In genomic region chr15:80404057-80404718, GRCh38 we compare ENCODE assay signal across 8 cellular contexts. TPM values are rescaled to one million over a fixed set of nuclear protein-coding genes. Genes with fewer than 3 reads are reported as not detected.
A peak's percentile ranks its signal among the peaks of the same experiment; 100 is the strongest.
DNase-seq lines count a peak whose midpoint lies in the region; ATAC-seq, FAIRE-seq and TF ChIP-seq lines count a peak whose summit lies in the region.

ARNT2 (plus strand) TSS chr15:80404382; CDS start chr15:80404516, 134 bp downstream.

- peak within 1 kb of the TSS; percentile 63 for H3K4me3 ChIP-seq in osteoblast (ENCODE audit: insufficient read depth, low read length)

- POLR2A ChIA-PET in activated CD4-positive, alpha-beta T cell treated with anti-CD3 and anti-CD28 coated beads for 36 hours (lab: Charles Lee) = no interaction called here

- FAIRE-seq in frontal cortex (lab: Jason Lieb, UNC) = no peak

- no peaks in the 10 kb centered on the region for H4K20me1 ChIP-seq in osteoblast (ENCODE audit: insufficient read depth, low read length)

- peaks cover 37% of the 10 kb centered on the region for H3K27me3 ChIP-seq in osteoblast (ENCODE audit: insufficient read depth, low read length)

- H3K4me1 ChIP-seq in osteoblast (ENCODE audit: insufficient read depth, low read length) = no peaks in the 10 kb centered on the region

- ATAC-seq in activated CD4-positive, alpha-beta T cell treated with anti-CD3 and anti-CD28 coated beads for 36 hours = peak; percentile 19
- ATAC-seq in T-helper 17 cell = no peak
- ATAC-seq in activated CD4-positive, CD25-positive, alpha-beta regulatory T cell treated with anti-CD3 and anti-CD28 coated beads, Interleukin-2, amount 50 U/mL, for 24 hours = no peak
- no peak for ATAC-seq in GM21717 (IDR thresholded peaks at IDR 0.05; ENCODE audit: unreplicated experiment)

- intact Hi-C loops in activated CD4-positive, alpha-beta T cell treated with anti-CD3 and anti-CD28 coated beads for 36 hours (cut with DNase I, micrococcal nuclease) = no loop called here

- no peaks in the 10 kb centered on the region for H3K36me3 ChIP-seq in osteoblast (ENCODE audit: insufficient read depth, low read length)

- TF ChIP-seq CTCF in osteoblast (IDR thresholded peaks at IDR 0.05; ENCODE audit: extremely low read depth, low read depth, low read length) = no peak

- CTCF ChIA-PET in activated CD4-positive, alpha-beta T cell treated with anti-CD3 and anti-CD28 coated beads for 36 hours (lab: Charles Lee) = no interaction called here

- H3K9me3 ChIP-seq in T-helper 17 cell (ENCODE audit: control insufficient read depth, low read length, poor library complexity, severe bottlenecking) (no peaks in the 10 kb centered on the region), osteoblast (ENCODE audit: low read depth, low read length) (no peaks in the 10 kb centered on the region)

- H2AFZ ChIP-seq in osteoblast (ENCODE audit: low read length) = peak within 1 kb of the TSS; percentile 50

- H3K27ac ChIP-seq in osteoblast (ENCODE audit: low read depth, low read length) = no peak within 1 kb of the TSS

- H3K4me1 Mint-ChIP-seq in activated CD4-positive, alpha-beta T cell treated with anti-CD3 and anti-CD28 coated beads for 36 hours = peaks cover 6% of the 10 kb centered on the region
- peaks cover 4% of the 10 kb centered on the region for H3K4me1 Mint-ChIP-seq in T-helper 17 cell

- no peak within 1 kb of the TSS for H3K27ac Mint-ChIP-seq in activated CD4-positive, alpha-beta T cell treated with anti-CD3 and anti-CD28 coated beads for 36 hours
- H3K27ac Mint-ChIP-seq in T-helper 17 cell = no peak within 1 kb of the TSS

- no peaks in the 10 kb centered on the region for H3K79me2 ChIP-seq in osteoblast (ENCODE audit: insufficient read depth, low read length)

- H3K27me3 Mint-ChIP-seq in activated CD4-positive, alpha-beta T cell treated with anti-CD3 and anti-CD28 coated beads for 36 hours = peaks cover 57% of the 10 kb centered on the region
- H3K27me3 Mint-ChIP-seq in T-helper 17 cell = peaks cover 75% of the 10 kb centered on the region

- no peak within 1 kb of the TSS for H3K4me3 Mint-ChIP-seq in activated CD4-positive, alpha-beta T cell treated with anti-CD3 and anti-CD28 coated beads for 36 hours
- H3K4me3 Mint-ChIP-seq in T-helper 17 cell = peak within 1 kb of the TSS; percentile 67

- H3K36me3 Mint-ChIP-seq in activated CD4-positive, alpha-beta T cell treated with anti-CD3 and anti-CD28 coated beads for 36 hours (ENCODE audit: low read depth) = no peaks in the 10 kb centered on the region
- peaks cover 5% of the 10 kb centered on the region for H3K36me3 Mint-ChIP-seq in T-helper 17 cell (ENCODE audit: low read depth)

- H3K4me2 ChIP-seq in osteoblast (ENCODE audit: insufficient read depth, low read length) = peak within 1 kb of the TSS; percentile 68

- DNase-seq in activated CD4-positive, alpha-beta T cell treated with anti-CD3 and anti-CD28 coated beads for 36 hours = peak; percentile 7
- DNase-seq in activated CD4-positive, alpha-beta T cell treated with anti-CD3 and anti-CD28 coated beads for 48 hours = no peak
- DNase-seq in T-helper 17 cell (no peak), frontal cortex (ENCODE audit: low spot score in 2 of 2) (peak; percentile 69 to 81), osteoblast (ENCODE audit: insufficient read length, low spot score, missing footprints) (peak; percentile 95)
- DNase-seq in NK-92 treated with Interleukin-12 subunit alpha and Interleukin-12 subunit beta, amount 100 ng/mL, for 24 hours (lab: John Stamatoyannopoulos, UW) = no peak

- H3K9me3 Mint-ChIP-seq in activated CD4-positive, alpha-beta T cell treated with anti-CD3 and anti-CD28 coated beads for 36 hours (ENCODE audit: low read depth) = no peaks in the 10 kb centered on the region

RNA-seq across cellular contexts. Expression of gene ARNT2, which starts in this region (rescaled TPM):
- total RNA-seq in activated CD4-positive, alpha-beta T cell treated with anti-CD3 and anti-CD28 coated beads for 36 hours = under 1 TPM; 0.05 to 0.19 TPM
- total RNA-seq in T-helper 17 cell = not detected
- 43.2 TPM for total RNA-seq in frontal cortex
- 26.2 and 30.0 TPM in 2 replicates for total RNA-seq in osteoblast

Comparison
In these comparisons a context has a peak if more than half of its experiments do, and no peak if none do; other contexts are left out.
1. RNA of gene ARNT2 (total RNA-seq): 43.2 TPM in frontal cortex (single experiment) and 26.2 to 30.0 TPM in osteoblast; 0.05 to 0.19 TPM in activated CD4-positive, alpha-beta T cell treated with anti-CD3 and anti-CD28 coated beads for 36 hours and not detected in T-helper 17 cell; every median in the first group is over 10 times any median in the second.
2. Peak in DNase-seq and ATAC-seq in activated CD4-positive, alpha-beta T cell treated with anti-CD3 and anti-CD28 coated beads for 36 hours; RNA of the gene not detected or under 1 TPM.
3. DNase-seq: peak in frontal cortex (2 of 2) and osteoblast (single experiment); none in activated CD4-positive, alpha-beta T cell treated with anti-CD3 and anti-CD28 coated beads for 48 hours (single experiment), T-helper 17 cell (0 of 3) and NK-92 treated with Interleukin-12 subunit alpha and Interleukin-12 subunit beta, amount 100 ng/mL, for 24 hours (single experiment).